25 cellular contexts compared by ENCODE assay signal in the genomic region with DNA sequence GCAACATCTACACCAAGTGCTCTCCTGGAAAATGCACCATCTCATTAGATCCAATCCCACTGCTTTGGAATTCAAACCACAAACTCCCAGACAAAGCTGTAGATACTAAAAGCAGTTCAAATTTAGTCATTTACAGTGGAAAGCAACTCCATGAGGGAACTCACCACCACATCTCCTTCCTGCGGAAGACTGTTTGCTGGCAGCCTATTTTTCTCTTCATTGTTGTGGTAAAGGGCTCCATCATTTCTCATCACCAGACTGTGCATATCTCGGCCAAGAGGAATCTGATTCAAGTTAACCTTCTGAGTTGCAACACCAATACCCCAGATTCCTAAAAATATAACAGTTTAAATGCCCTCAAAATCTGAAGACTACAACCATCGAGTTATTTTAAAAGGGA. TPM values are rescaled to one million over a fixed set of nuclear protein-coding genes. Genes with fewer than 3 reads are reported as not detected.
DNase-seq lines count a peak whose midpoint lies in the region; ATAC-seq and TF ChIP-seq lines count a peak whose summit lies in the region.
"Had no signal": no experiment of that assay in that cellular context is flagged by ENCODE, and none has a peak within 500 bp of the region (broad histone marks: within the 10 kb centered on the region; RNA-seq: fewer than 3 reads in every experiment).

No MANE protein-coding gene starts in this region.

- H3K9me3 ChIP-seq in SJSA1 (replicated peaks) (no peaks in the 10 kb centered on the region), heart right ventricle (no peaks in the 10 kb centered on the region)
- H3K9me3 ChIP-seq: psoas muscle, uterus had no signal

- no peaks in the 10 kb centered on the region for H3K27me3 Mint-ChIP-seq in stimulated activated naive CD8-positive, alpha-beta T cell treated with anti-CD3 and anti-CD28 coated beads, Interleukin-15, amount 100 ng/mL, for 72 hours
- H3K27me3 Mint-ChIP-seq: memory B cell had no signal

- DNase-seq in EH (ENCODE audit: low read depth) = peak; percentile 93
- peak; percentile 43 to 58 for DNase-seq in SJSA1 (ENCODE audit: low read depth in 1 of 2, low spot score in 2 of 2)
- peak; percentile 72 for DNase-seq in fibroblast of mammary gland (ENCODE audit: low read depth)
- peak; percentile 51 for DNase-seq in stromal cell of bone marrow (ENCODE audit: low read depth)
- DNase-seq in heart right ventricle = no peak
- DNase-seq in stimulated activated naive CD8-positive, alpha-beta T cell treated with anti-CD3 and anti-CD28 coated beads, Interleukin-15, amount 100 ng/mL, for 72 hours = no peak
- DNase-seq: activated T-cell treated with anti-CD3 and anti-CD28 coated beads, Interleukin-2, amount 50 U/mL, for 48 hours; DMS 273 treated with DMSO at 0.1 percent for 48 hours; effector CD4-positive, alpha-beta T cell; HCEC 1CT; hypothalamus; Karpas-422; kidney glomerular epithelial cell; NCI-H1417 treated with DMSO at 0.1 percent for 48 hours; NCI-H82; PC-3; psoas muscle; stimulated activated CD8-positive, alpha-beta memory T cell treated with anti-CD3 and anti-CD28 coated beads, Interleukin-4, amount 100 ng/mL, for 48 hours; uterus had no signal

- H3K27ac ChIP-seq in SJSA1 (peak overlapping the region; percentile 34; the same call in 1 of the 2 replicates), heart right ventricle (no peak overlapping the region)
- H3K27ac ChIP-seq: psoas muscle, uterus had no signal

- no peak overlapping the region for H3K4me3 ChIP-seq in SJSA1
- no peak overlapping the region for H3K4me3 ChIP-seq in fibroblast of mammary gland (ENCODE audit: control insufficient read depth, low read depth, low read length)
- no peak overlapping the region for H3K4me3 ChIP-seq in heart right ventricle
- H3K4me3 ChIP-seq: psoas muscle, uterus had no signal

- H3K36me3 ChIP-seq in SJSA1 (peaks cover 34% of the 10 kb centered on the region), heart right ventricle (peaks cover 0 to 88% (median 20%) of the 10 kb centered on the region in 9 donors)
- H3K36me3 ChIP-seq: uterus had no signal

- intact Hi-C loops in heart right ventricle (cut with DNase I) = no loop called here

- no peak overlapping the region for H3K4me3 Mint-ChIP-seq in stimulated activated naive CD8-positive, alpha-beta T cell treated with anti-CD3 and anti-CD28 coated beads, Interleukin-15, amount 100 ng/mL, for 72 hours
- H3K4me3 Mint-ChIP-seq: CD14-positive monocyte, memory B cell, nephron had no signal

- H3K4me1 ChIP-seq in SJSA1 (replicated peaks) (peaks cover 10% of the 10 kb centered on the region), heart right ventricle (peaks cover 0 to 5% (median 0%) of the 10 kb centered on the region in 9 donors)
- H3K4me1 ChIP-seq: uterus had no signal

- H3K9me3 Mint-ChIP-seq in stimulated activated naive CD8-positive, alpha-beta T cell treated with anti-CD3 and anti-CD28 coated beads, Interleukin-15, amount 100 ng/mL, for 72 hours = no peaks in the 10 kb centered on the region
- H3K9me3 Mint-ChIP-seq: activated naive CD4-positive, alpha-beta T cell treated with anti-CD3 and anti-CD28 coated beads, Interleukin-2, amount 50 U/mL, for 72 hours; CD14-positive monocyte; memory B cell; nephron had no signal

- ATAC-seq in heart right ventricle (no peak), GM21723 (IDR thresholded peaks at IDR 0.05; ENCODE audit: unreplicated experiment) (no peak)
- no peak for ATAC-seq in stimulated activated naive CD8-positive, alpha-beta T cell treated with anti-CD3 and anti-CD28 coated beads, Interleukin-15, amount 100 ng/mL, for 72 hours
- ATAC-seq: activated naive CD4-positive, alpha-beta T cell treated with anti-CD3 and anti-CD28 coated beads, Interleukin-2, amount 50 U/mL, for 72 hours; esophagus mucosa; PC-3; psoas muscle had no signal

- no peaks in the 10 kb centered on the region for H3K4me1 Mint-ChIP-seq in stimulated activated naive CD8-positive, alpha-beta T cell treated with anti-CD3 and anti-CD28 coated beads, Interleukin-15, amount 100 ng/mL, for 72 hours
- H3K4me1 Mint-ChIP-seq: memory B cell, nephron had no signal

- no peaks in the 10 kb centered on the region for H3K27me3 ChIP-seq in SJSA1 (replicated peaks)
- H3K27me3 ChIP-seq in heart right ventricle = no peaks in the 10 kb centered on the region
- H3K27me3 ChIP-seq: uterus had no signal

- H3K27ac Mint-ChIP-seq in stimulated activated naive CD8-positive, alpha-beta T cell treated with anti-CD3 and anti-CD28 coated beads, Interleukin-15, amount 100 ng/mL, for 72 hours = no peak overlapping the region
- H3K27ac Mint-ChIP-seq: activated naive CD4-positive, alpha-beta T cell treated with anti-CD3 and anti-CD28 coated beads, Interleukin-2, amount 50 U/mL, for 72 hours; CD14-positive monocyte; memory B cell; nephron had no signal

- 82 to 88% methylated on average over 3 of the region's 3 CpGs for WGBS in heart right ventricle, 2 donors

- no peak for TF ChIP-seq CTCF in fibroblast of mammary gland (conservative IDR thresholded peaks at IDR 0.05; ENCODE audit: control insufficient read depth, insufficient read depth, low read depth, low read length)
- no peak for TF ChIP-seq CTCF in heart right ventricle (IDR thresholded peaks at IDR 0.05)

RNA-seq across cellular contexts. Expression of gene SPRYD7, which starts 8.4 kb away (rescaled TPM):
- 12.3 and 13.2 TPM in 2 replicates for total RNA-seq in SJSA1 (2014; rRNA removed; shearing (Covaris generic))
- 10 to 100 TPM in 9 of 10 donors, 1 to 10 TPM in 1; 10.0 to 14.4 (median 12.9) TPM for total RNA-seq in heart right ventricle
- 10 to 100 TPM in 1 of 2 donors, 1 to 10 TPM in 1; 10.0 to 10.5 TPM for polyA plus RNA-seq in heart right ventricle

Comparison
In these comparisons a context has a peak if more than half of its experiments do, and no peak if none do; other contexts are left out.
1. DNase-seq: peak in EH (single experiment), SJSA1 (2 of 2), fibroblast of mammary gland (single experiment) and stromal cell of bone marrow (single experiment); none in heart right ventricle (0 of 2) and stimulated activated naive CD8-positive, alpha-beta T cell treated with anti-CD3 and anti-CD28 coated beads, Interleukin-15, amount 100 ng/mL, for 72 hours (0 of 2).